29 cellular contexts compared by ENCODE assay signal in the genomic region with DNA sequence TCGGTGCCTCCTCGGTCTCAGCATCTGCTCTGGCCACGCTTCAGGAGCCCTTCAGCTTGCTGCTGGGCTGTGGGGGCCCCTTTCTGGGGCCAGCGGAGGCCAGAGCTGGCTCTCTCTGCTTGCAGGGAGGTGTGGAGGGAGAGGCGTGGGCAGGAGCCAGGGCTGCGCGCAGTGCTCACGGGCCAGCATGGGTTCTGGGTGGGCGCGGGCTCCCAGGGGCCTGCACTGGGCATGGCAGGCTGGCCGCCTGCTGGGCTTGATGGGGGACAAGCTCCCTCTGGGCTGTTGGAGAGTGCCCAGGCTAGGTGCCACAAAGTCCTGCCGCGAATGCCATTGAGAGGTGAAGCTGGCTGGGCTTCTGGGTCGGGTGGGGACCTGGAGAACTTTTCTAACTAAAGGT.
"Had no signal": no experiment of that assay in that cellular context is flagged by ENCODE, and none has a peak within 500 bp of the region (broad histone marks: within the 10 kb centered on the region; RNA-seq: fewer than 3 reads in every experiment).

No MANE protein-coding gene starts in this region.

- H3K4me1 ChIP-seq: colonic mucosa, esophagus muscularis mucosa, foreskin keratinocyte, gastrocnemius medialis, gastroesophageal sphincter, heart left ventricle, heart right ventricle had no signal

- H3K27me3 Mint-ChIP-seq: dendritic cell treated with granulocyte-macrophage colony-stimulating factor and Interleukin-4, amounts not matched to agents 40 ng/mL and 50 ng/mL, for 4 days had no signal

- H3K4me3 Mint-ChIP-seq: dendritic cell treated with granulocyte-macrophage colony-stimulating factor and Interleukin-4, amounts not matched to agents 40 ng/mL and 50 ng/mL, for 4 days; effector memory CD8-positive, alpha-beta T cell; endodermal cell had no signal

- H3K27ac ChIP-seq: colonic mucosa, coronary artery, dorsolateral prefrontal cortex, epithelial cell of prostate, esophagus muscularis mucosa, esophagus squamous epithelium, foreskin keratinocyte, gastrocnemius medialis, gastroesophageal sphincter, heart left ventricle, heart right ventricle had no signal

- H3K9me3 ChIP-seq: colonic mucosa, gastrocnemius medialis had no signal

- DNase-seq: colonic mucosa; cortex of kidney; dermis blood vessel endothelial cell; dorsolateral prefrontal cortex; effector CD4-positive, alpha-beta T cell; effector CD8-positive, alpha-beta T cell; effector memory CD4-positive, alpha-beta T cell; effector memory CD8-positive, alpha-beta T cell; endodermal cell; erythroblast; esophagus squamous epithelium; foreskin fibroblast; foreskin keratinocyte; foreskin melanocyte; gastrocnemius medialis; glutamatergic neuron; head of caudate nucleus; heart left ventricle; heart right ventricle had no signal

- H3K36me3 ChIP-seq: colonic mucosa, esophagus muscularis mucosa, esophagus squamous epithelium, gastrocnemius medialis, gastroesophageal sphincter, heart left ventricle, heart right ventricle had no signal

- FAIRE-seq: colon, endometrium, endothelial cell of umbilical vein, frontal cortex had no signal

- ATAC-seq: effector memory CD8-positive, alpha-beta T cell; esophagus mucosa; foreskin keratinocyte; gastrocnemius medialis; gastroesophageal sphincter; heart left ventricle; heart right ventricle had no signal

- H3K4me3 ChIP-seq: colonic mucosa, coronary artery, dorsolateral prefrontal cortex, esophagus muscularis mucosa, esophagus squamous epithelium, gastrocnemius medialis, gastroesophageal sphincter, heart left ventricle, heart right ventricle had no signal

- H3K9me3 Mint-ChIP-seq: dendritic cell treated with granulocyte-macrophage colony-stimulating factor and Interleukin-4, amounts not matched to agents 40 ng/mL and 50 ng/mL, for 4 days; effector memory CD8-positive, alpha-beta T cell had no signal

- H3K27ac Mint-ChIP-seq: dendritic cell treated with granulocyte-macrophage colony-stimulating factor and Interleukin-4, amounts not matched to agents 40 ng/mL and 50 ng/mL, for 4 days; effector memory CD8-positive, alpha-beta T cell; endodermal cell had no signal
